In genomic region chr16:67016143-67016542, GRCh38 we compare ENCODE assay signal across 1 cellular context.
TF ChIP-seq lines count a peak whose summit lies in the region.

No MANE protein-coding gene starts in this region.

TF ChIP-seq in HEK293, 187 proteins besides CTCF, POLR2A, EP300 and RAD21 (continued from another document):
- TF ChIP-seq SALL2 (tag by site-specific recombination; IDR thresholded peaks at IDR 0.05; ENCODE audit: borderline replicate concordance) = no peak
- TF ChIP-seq ZIC2 (tag by site-specific recombination; IDR thresholded peaks at IDR 0.05) = peak; percentile 42; the same call in 1 of the 2 replicates
- TF ChIP-seq ZNF701 (tag by site-specific recombination; IDR thresholded peaks at IDR 0.05) = no peak
- no peak for TF ChIP-seq ZNF132 (tag by site-specific recombination; IDR thresholded peaks at IDR 0.05; ENCODE audit: borderline replicate concordance)
- no peak for TF ChIP-seq ELK4 (IDR thresholded peaks at IDR 0.05; ENCODE audit: borderline replicate concordance, low read depth, low read length)
- peak; percentile 39 for TF ChIP-seq ZNF398 (tag by site-specific recombination; IDR thresholded peaks at IDR 0.05)
- no peak for TF ChIP-seq ZNF433 (tag by site-specific recombination; IDR thresholded peaks at IDR 0.05; ENCODE audit: low read depth)
- no peak for TF ChIP-seq ZNF473 (tag by site-specific recombination; IDR thresholded peaks at IDR 0.05)
- TF ChIP-seq GLI2 (tag by site-specific recombination; IDR thresholded peaks at IDR 0.05; ENCODE audit: borderline replicate concordance, low read depth) = no peak
- TF ChIP-seq ZNF560 (tag by site-specific recombination; IDR thresholded peaks at IDR 0.05; ENCODE audit: borderline replicate concordance) = no peak
- TF ChIP-seq ZNF211 (tag by site-specific recombination; IDR thresholded peaks at IDR 0.05; ENCODE audit: low read depth) = no peak
- no peak for TF ChIP-seq ZNF626 (tag by site-specific recombination; IDR thresholded peaks at IDR 0.05)
- TF ChIP-seq ZNF155 (tag by site-specific recombination; IDR thresholded peaks at IDR 0.05) = no peak
- TF ChIP-seq ZNF239 (tag by site-specific recombination; IDR thresholded peaks at IDR 0.05) = no peak
- TF ChIP-seq TSHZ1 (tag by site-specific recombination; IDR thresholded peaks at IDR 0.05; ENCODE audit: borderline replicate concordance) = no peak
- no peak for TF ChIP-seq GLI4 (tag by site-specific recombination; IDR thresholded peaks at IDR 0.05)
- no peak for TF ChIP-seq BCL11B (tag by site-specific recombination; IDR thresholded peaks at IDR 0.05; ENCODE audit: low read depth)
- TF ChIP-seq IKZF3 (tag by site-specific recombination; IDR thresholded peaks at IDR 0.05) = no peak
